8 cellular contexts compared by ENCODE assay signal in the genomic region with DNA sequence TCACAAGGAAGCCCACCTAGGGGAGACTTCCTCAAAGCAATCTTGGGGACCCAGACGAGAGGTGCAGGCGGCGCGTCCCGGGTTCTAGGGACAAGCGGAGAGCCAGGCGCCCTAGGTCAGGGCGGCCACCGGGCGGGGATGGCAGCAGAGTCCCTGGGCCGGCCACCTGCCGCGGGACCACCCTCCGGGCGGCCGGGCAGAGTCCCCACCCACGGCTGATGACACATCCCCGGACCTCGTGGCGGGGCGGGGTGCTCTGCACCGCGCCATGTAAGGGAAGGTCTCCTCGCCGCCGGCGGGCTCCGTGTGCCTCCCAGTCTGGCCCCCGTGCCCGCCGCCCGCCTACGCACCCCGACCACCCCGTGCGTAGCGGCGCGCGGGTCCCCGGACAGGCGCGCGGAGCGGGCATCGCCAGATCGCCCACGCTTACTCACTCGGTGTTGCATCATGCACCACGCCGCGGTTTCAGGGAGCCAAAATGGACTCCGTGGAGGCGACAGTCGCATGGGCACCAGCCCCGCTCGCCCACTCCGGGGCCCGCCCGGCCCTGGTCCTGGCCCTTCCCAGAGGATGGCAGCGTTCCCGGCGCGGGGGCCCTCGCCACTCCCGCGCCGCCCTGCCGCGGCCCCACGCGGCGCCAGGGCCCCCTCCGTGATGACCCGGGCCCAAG. TPM values are rescaled to one million over a fixed set of nuclear protein-coding genes. Genes with fewer than 3 reads are reported as not detected.
DNase-seq lines count a peak whose midpoint lies in the region; ATAC-seq, FAIRE-seq and TF ChIP-seq lines count a peak whose summit lies in the region.

No MANE protein-coding gene starts in this region.

- POLR2A ChIA-PET in HEK293 (lab: Yijun Ruan, JAX) = no interaction called here
- POLR2A ChIA-PET in activated CD4-positive, alpha-beta memory T cell treated with anti-CD3 and anti-CD28 coated beads, Interleukin-2, amount 10 ng/mL, durations not matched to agents 7 days and 5 days (lab: Charles Lee) = interaction anchor here (0.6 to 1.1 kb wide), 3 partner anchors 39 to 538 kb away, joined by 3 to 4 read pairs (median 3); no protein-coding TSS in a partner anchor

- no peak for TF ChIP-seq CTCF in HEK293 (tag by site-specific recombination; IDR thresholded peaks at IDR 0.05)

- peak overlapping the region; percentile 88 for H3K27ac Mint-ChIP-seq in activated CD4-positive, alpha-beta memory T cell treated with anti-CD3 and anti-CD28 coated beads, Interleukin-2, amount 10 ng/mL, durations not matched to agents 7 days and 5 days
- H3K27ac Mint-ChIP-seq in memory B cell = peak overlapping the region; percentile 82

- peak overlapping the region; percentile 75 for H3K4me3 ChIP-seq in HEK293 (ENCODE audit: low read depth, low read length)

- H3K4me1 Mint-ChIP-seq in activated CD4-positive, alpha-beta memory T cell treated with anti-CD3 and anti-CD28 coated beads, Interleukin-2, amount 10 ng/mL, durations not matched to agents 7 days and 5 days = peaks cover 54% of the 10 kb centered on the region
- H3K4me1 Mint-ChIP-seq in memory B cell = peaks cover 28% of the 10 kb centered on the region

- CTCF ChIA-PET in HEK293 (lab: Yijun Ruan, JAX) = no interaction called here
- CTCF ChIA-PET in activated CD4-positive, alpha-beta memory T cell treated with anti-CD3 and anti-CD28 coated beads, Interleukin-2, amount 10 ng/mL, durations not matched to agents 7 days and 5 days (lab: Charles Lee) = interaction anchor here (1.3 to 2.1 kb wide), 2 partner anchors 86 to 119 kb away, joined by 3 to 5 read pairs; no protein-coding TSS in a partner anchor

- H3K27me3 Mint-ChIP-seq in activated CD4-positive, alpha-beta memory T cell treated with anti-CD3 and anti-CD28 coated beads, Interleukin-2, amount 10 ng/mL, durations not matched to agents 7 days and 5 days = no peaks in the 10 kb centered on the region
- H3K27me3 Mint-ChIP-seq in memory B cell = no peaks in the 10 kb centered on the region

- peaks cover 18% of the 10 kb centered on the region for H3K36me3 Mint-ChIP-seq in activated CD4-positive, alpha-beta memory T cell treated with anti-CD3 and anti-CD28 coated beads, Interleukin-2, amount 10 ng/mL, durations not matched to agents 7 days and 5 days (ENCODE audit: low read depth)
- H3K36me3 Mint-ChIP-seq in memory B cell = no peaks in the 10 kb centered on the region

- H3K27ac ChIP-seq in HEK293 (ENCODE audit: extremely low read depth, low read depth, low read length) = peak overlapping the region; percentile 96; the same call in 1 of the 2 replicates

- no peaks in the 10 kb centered on the region for H3K9me3 Mint-ChIP-seq in activated CD4-positive, alpha-beta memory T cell treated with anti-CD3 and anti-CD28 coated beads, Interleukin-2, amount 10 ng/mL, durations not matched to agents 7 days and 5 days
- no peaks in the 10 kb centered on the region for H3K9me3 Mint-ChIP-seq in memory B cell

- peak overlapping the region; percentile 91 for H3K4me3 Mint-ChIP-seq in activated CD4-positive, alpha-beta memory T cell treated with anti-CD3 and anti-CD28 coated beads, Interleukin-2, amount 10 ng/mL, durations not matched to agents 7 days and 5 days
- peak overlapping the region; percentile 89 for H3K4me3 Mint-ChIP-seq in memory B cell

- H3K9me3 ChIP-seq in HEK293 (ENCODE audit: control insufficient read depth, insufficient read depth, low read depth, low read length) = no peaks in the 10 kb centered on the region

- H3K36me3 ChIP-seq in HEK293 (ENCODE audit: control insufficient read depth in 2 of 2, insufficient read depth in 1 of 2, low read length in 2 of 2) = peaks cover 0 to 2% of the 10 kb centered on the region in 2 experiments; a peak in 1 of 3 replicates

- H3K4me1 ChIP-seq in HEK293 (ENCODE audit: control insufficient read depth, insufficient read depth, low read length) = no peaks in the 10 kb centered on the region

- peak; percentile 29 for FAIRE-seq in GM18507 (lab: Jason Lieb, UNC)

- peak; percentile 31 for ATAC-seq in memory B cell (ENCODE audit: low read depth)

- peak; percentile 43 for DNase-seq in GM18507 (ENCODE audit: extremely low spot score, insufficient read length, low read depth)
- DNase-seq in NAMALWA (ENCODE audit: low spot score) = peak; percentile 68
- peak; percentile 74 for DNase-seq in activated CD4-positive, alpha-beta memory T cell treated with anti-CD3 and anti-CD28 coated beads, Interleukin-2, amount 10 ng/mL, durations not matched to agents 7 days and 5 days
- peak; percentile 69 for DNase-seq in ecto neural progenitor cell (ENCODE audit: low spot score)
- DNase-seq in memory B cell (ENCODE audit: low spot score in 2 of 2) = peak; percentile 39 to 62
- peak; percentile 63 for DNase-seq in stimulated activated CD8-positive, alpha-beta memory T cell treated with anti-CD3 and anti-CD28 coated beads, Interleukin-15, amount 100 ng/mL, for 4 hours (ENCODE audit: low read depth in 2 of 2)
- DNase-seq in NCI-H1105 treated with DMSO at 0.1 percent for 48 hours (lab: John Stamatoyannopoulos, UW) = no peak

TF ChIP-seq in HEK293, 187 proteins besides CTCF, POLR2A, EP300 and RAD21 (continues in another document):
- TF ChIP-seq ZNF426 (tag by site-specific recombination; IDR thresholded peaks at IDR 0.05) (no peak), ZBTB48 (tag by site-specific recombination; IDR thresholded peaks at IDR 0.05) (peak; percentile 49; the same call in 1 of the 2 replicates), ZEB2 (tag by site-specific recombination; IDR thresholded peaks at IDR 0.05) (peak; percentile 36; the same call in 1 of the 2 replicates), YY1 (tag by site-specific recombination; IDR thresholded peaks at IDR 0.05) (peak; percentile 74; the same call in 1 of the 2 replicates), ZNF571 (tag by site-specific recombination; IDR thresholded peaks at IDR 0.05) (no peak), ZNF585B (tag by site-specific recombination; IDR thresholded peaks at IDR 0.05) (no peak), ZFHX2 (tag by site-specific recombination; conservative IDR thresholded peaks at IDR 0.05) (peak; percentile 97), GLIS1 (tag by site-specific recombination; IDR thresholded peaks at IDR 0.05) (peak; percentile 76), ZBTB8A (tag by site-specific recombination; IDR thresholded peaks at IDR 0.05) (peak; percentile 88)
- TF ChIP-seq, protein P1, sequence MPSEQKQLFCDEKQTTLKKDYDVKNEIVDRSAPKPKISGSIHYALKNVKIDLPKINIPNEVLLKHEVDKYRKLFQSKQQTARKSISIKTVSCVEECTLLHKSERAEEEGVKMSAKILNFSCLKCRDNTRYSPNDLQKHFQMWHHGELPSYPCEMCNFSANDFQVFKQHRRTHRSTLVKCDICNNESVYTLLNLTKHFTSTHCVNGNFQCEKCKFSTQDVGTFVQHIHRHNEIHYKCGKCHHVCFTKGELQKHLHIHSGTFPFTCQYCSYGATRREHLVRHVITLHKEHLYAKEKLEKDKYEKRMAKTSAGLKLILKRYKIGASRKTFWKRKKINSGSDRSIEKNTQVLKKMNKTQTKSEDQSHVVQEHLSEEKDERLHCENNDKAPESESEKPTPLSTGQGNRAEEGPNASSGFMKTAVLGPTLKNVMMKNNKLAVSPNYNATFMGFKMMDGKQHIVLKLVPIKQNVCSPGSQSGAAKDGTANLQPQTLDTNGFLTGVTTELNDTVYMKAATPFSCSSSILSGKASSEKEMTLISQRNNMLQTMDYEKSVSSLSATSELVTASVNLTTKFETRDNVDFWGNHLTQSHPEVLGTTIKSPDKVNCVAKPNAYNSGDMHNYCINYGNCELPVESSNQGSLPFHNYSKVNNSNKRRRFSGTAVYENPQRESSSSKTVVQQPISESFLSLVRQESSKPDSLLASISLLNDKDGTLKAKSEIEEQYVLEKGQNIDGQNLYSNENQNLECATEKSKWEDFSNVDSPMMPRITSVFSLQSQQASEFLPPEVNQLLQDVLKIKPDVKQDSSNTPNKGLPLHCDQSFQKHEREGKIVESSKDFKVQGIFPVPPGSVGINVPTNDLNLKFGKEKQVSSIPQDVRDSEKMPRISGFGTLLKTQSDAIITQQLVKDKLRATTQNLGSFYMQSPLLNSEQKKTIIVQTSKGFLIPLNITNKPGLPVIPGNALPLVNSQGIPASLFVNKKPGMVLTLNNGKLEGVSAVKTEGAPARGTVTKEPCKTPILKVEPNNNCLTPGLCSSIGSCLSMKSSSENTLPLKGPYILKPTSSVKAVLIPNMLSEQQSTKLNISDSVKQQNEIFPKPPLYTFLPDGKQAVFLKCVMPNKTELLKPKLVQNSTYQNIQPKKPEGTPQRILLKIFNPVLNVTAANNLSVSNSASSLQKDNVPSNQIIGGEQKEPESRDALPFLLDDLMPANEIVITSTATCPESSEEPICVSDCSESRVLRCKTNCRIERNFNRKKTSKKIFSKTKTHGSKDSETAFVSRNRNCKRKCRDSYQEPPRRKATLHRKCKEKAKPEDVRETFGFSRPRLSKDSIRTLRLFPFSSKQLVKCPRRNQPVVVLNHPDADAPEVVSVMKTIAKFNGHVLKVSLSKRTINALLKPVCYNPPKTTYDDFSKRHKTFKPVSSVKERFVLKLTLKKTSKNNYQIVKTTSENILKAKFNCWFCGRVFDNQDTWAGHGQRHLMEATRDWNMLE (tag by site-specific recombination; conservative IDR thresholded peaks at IDR 0.05; ENCODE audit: low read depth) = no peak
- TF ChIP-seq, protein P2, sequence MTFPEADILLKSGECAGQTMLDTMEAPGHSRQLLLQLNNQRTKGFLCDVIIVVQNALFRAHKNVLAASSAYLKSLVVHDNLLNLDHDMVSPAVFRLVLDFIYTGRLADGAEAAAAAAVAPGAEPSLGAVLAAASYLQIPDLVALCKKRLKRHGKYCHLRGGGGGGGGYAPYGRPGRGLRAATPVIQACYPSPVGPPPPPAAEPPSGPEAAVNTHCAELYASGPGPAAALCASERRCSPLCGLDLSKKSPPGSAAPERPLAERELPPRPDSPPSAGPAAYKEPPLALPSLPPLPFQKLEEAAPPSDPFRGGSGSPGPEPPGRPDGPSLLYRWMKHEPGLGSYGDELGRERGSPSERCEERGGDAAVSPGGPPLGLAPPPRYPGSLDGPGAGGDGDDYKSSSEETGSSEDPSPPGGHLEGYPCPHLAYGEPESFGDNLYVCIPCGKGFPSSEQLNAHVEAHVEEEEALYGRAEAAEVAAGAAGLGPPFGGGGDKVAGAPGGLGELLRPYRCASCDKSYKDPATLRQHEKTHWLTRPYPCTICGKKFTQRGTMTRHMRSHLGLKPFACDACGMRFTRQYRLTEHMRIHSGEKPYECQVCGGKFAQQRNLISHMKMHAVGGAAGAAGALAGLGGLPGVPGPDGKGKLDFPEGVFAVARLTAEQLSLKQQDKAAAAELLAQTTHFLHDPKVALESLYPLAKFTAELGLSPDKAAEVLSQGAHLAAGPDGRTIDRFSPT (tag by site-specific recombination; IDR thresholded peaks at IDR 0.05) = peak; percentile 82

RNA-seq across cellular contexts. Expression of a gene that starts 0.6 kb away (rescaled TPM):
- total RNA-seq in activated CD4-positive, alpha-beta memory T cell treated with anti-CD3 and anti-CD28 coated beads, Interleukin-2, amount 10 ng/mL, durations not matched to agents 7 days and 5 days = 10 to 100 TPM; 90.3 to 92.1 TPM
